1 cellular context compared by ENCODE assay signal in the genomic region with DNA sequence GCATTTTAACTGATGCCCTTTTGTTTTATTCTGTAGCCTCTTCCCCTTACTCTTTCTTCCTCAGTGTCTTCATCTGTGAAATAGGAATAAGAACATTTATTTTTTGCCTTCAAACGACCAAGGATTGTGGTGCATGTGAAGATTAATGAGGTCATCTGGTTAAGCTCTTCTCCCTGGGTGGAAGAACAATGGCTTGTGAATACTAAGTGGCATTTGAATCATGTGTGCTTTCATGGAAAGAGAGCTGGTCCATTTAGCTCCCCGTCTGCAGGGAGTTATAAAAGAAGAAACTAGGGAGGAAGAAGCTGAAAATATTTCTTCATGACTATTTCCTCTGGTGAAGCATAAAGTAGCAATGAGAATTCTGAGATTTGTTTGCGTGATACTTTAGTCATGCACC.
TF ChIP-seq lines count a peak whose summit lies in the region.

No MANE protein-coding gene starts in this region.

TF ChIP-seq in IMR-90, 13 proteins besides CTCF, POLR2A, EP300 and RAD21 (continued from another document):
- TF ChIP-seq FOS (IDR thresholded peaks at IDR 0.05; ENCODE audit: low read depth, low read length) (no peak), NFE2L2 (IDR thresholded peaks at IDR 0.05; ENCODE audit: low read depth, low read length) (no peak), RFX5 (IDR thresholded peaks at IDR 0.05; ENCODE audit: low read depth, low read length) (no peak), MAZ (IDR thresholded peaks at IDR 0.05; ENCODE audit: borderline replicate concordance, low read depth, low read length) (no peak), CHD1 (IDR thresholded peaks at IDR 0.05; ENCODE audit: low read depth, low read length) (no peak), USF2 (IDR thresholded peaks at IDR 0.05; ENCODE audit: low read depth, low read length) (no peak), ELK1 (IDR thresholded peaks at IDR 0.05; ENCODE audit: borderline replicate concordance, low read depth, low read length) (no peak), RCOR1 (IDR thresholded peaks at IDR 0.05; ENCODE audit: insufficient replicate concordance, low read length) (no peak)
